8 cellular contexts compared by ENCODE assay signal in genomic region chr4:7761720-7762119, GRCh38.
DNase-seq lines count a peak whose midpoint lies in the region; ATAC-seq and TF ChIP-seq lines count a peak whose summit lies in the region.

No MANE protein-coding gene starts in this region.

- POLR2A ChIA-PET in WTC11 (lab: Charles Lee) = no interaction called here

- TF ChIP-seq RAD21 in Ishikawa (IDR thresholded peaks at IDR 0.05; ENCODE audit: low read depth) = peak; percentile 61

- TF ChIP-seq EP300 in Ishikawa (IDR thresholded peaks at IDR 0.05; ENCODE audit: borderline replicate concordance) = no peak

- no peaks in the 10 kb centered on the region for H3K4me1 Mint-ChIP-seq in WTC11
- H3K4me1 Mint-ChIP-seq in central memory CD8-positive, alpha-beta T cell = peaks cover 18% of the 10 kb centered on the region

- H3K27ac Mint-ChIP-seq in WTC11 = no peak overlapping the region
- H3K27ac Mint-ChIP-seq in central memory CD8-positive, alpha-beta T cell (ENCODE audit: low read depth) = peak overlapping the region; percentile 81

- H3K4me3 Mint-ChIP-seq in WTC11 = no peak overlapping the region
- H3K4me3 Mint-ChIP-seq in central memory CD8-positive, alpha-beta T cell = no peak overlapping the region

- CTCF ChIA-PET in WTC11 (lab: Charles Lee) = interaction anchor here (0.6 to 3.2 kb wide), 49 partner anchors 9 to 642 kb away, joined by 3 to 78 read pairs (median 3); partner anchors contain the start of gene ABLIM2

- DNase-seq in AML-193 (lab: John Stamatoyannopoulos, UW) (peak; percentile 19 to 62), WTC11 (ENCODE audit: low spot score) (peak; percentile 80), left lobe of liver (ENCODE audit: low spot score) (peak; percentile 54)
- DNase-seq in central memory CD8-positive, alpha-beta T cell (ENCODE audit: low spot score in 2 of 2) = peak; percentile 22 to 31
- peak; percentile 32 to 41 (median 34) for DNase-seq in stimulated activated CD4-positive, alpha-beta T cell treated with anti-CD3 and anti-CD28 coated beads, TNF-alpha, amount 100 ng/mL, for 48 hours (ENCODE audit: low read depth in 3 of 3)

- H3K36me3 Mint-ChIP-seq in WTC11 = no peaks in the 10 kb centered on the region; the same call in 1 of the 2 replicates
- H3K36me3 Mint-ChIP-seq in central memory CD8-positive, alpha-beta T cell (ENCODE audit: insufficient read depth) = peaks cover 7% of the 10 kb centered on the region

- H3K27me3 Mint-ChIP-seq in WTC11 (ENCODE audit: low read depth) = no peaks in the 10 kb centered on the region
- no peaks in the 10 kb centered on the region for H3K27me3 Mint-ChIP-seq in central memory CD8-positive, alpha-beta T cell

- ATAC-seq in GM19328 (IDR thresholded peaks at IDR 0.05; ENCODE audit: unreplicated experiment) = peak; percentile 60
- peak; percentile 91 for ATAC-seq in WTC11
- ATAC-seq in central memory CD8-positive, alpha-beta T cell (replicated peaks; ENCODE audit: extremely low read depth, poor library complexity, severe bottlenecking) = no peak
- ATAC-seq in left lobe of liver = peak; percentile 91
- ATAC-seq in GM18870 (IDR thresholded peaks at IDR 0.05; ENCODE audit: unreplicated experiment) = no peak

- no peaks in the 10 kb centered on the region for H3K9me3 Mint-ChIP-seq in WTC11
- H3K9me3 Mint-ChIP-seq in central memory CD8-positive, alpha-beta T cell = no peaks in the 10 kb centered on the region

- TF ChIP-seq CTCF in WTC11 (IDR thresholded peaks at IDR 0.05) = peak; percentile 78

TF ChIP-seq in Ishikawa, 13 proteins besides CTCF, POLR2A, EP300 and RAD21:
- TF ChIP-seq CEBPB (IDR thresholded peaks at IDR 0.05) (no peak), YY1 (IDR thresholded peaks at IDR 0.05; ENCODE audit: low read depth) (no peak), ZBTB7A (IDR thresholded peaks at IDR 0.05; ENCODE audit: low read depth) (no peak), REST (IDR thresholded peaks at IDR 0.05; ENCODE audit: low read depth) (no peak), NFIC (IDR thresholded peaks at IDR 0.05) (no peak), CREB1 (IDR thresholded peaks at IDR 0.05; ENCODE audit: low read depth) (no peak), FOXM1 (IDR thresholded peaks at IDR 0.05; ENCODE audit: borderline replicate concordance, low read depth) (no peak), EGR1 (IDR thresholded peaks at IDR 0.05) (no peak), USF1 (IDR thresholded peaks at IDR 0.05) (no peak), MAX (IDR thresholded peaks at IDR 0.05) (no peak), TCF12 (IDR thresholded peaks at IDR 0.05; ENCODE audit: low read depth) (no peak), TEAD4 (IDR thresholded peaks at IDR 0.05) (no peak), TAF1 (IDR thresholded peaks at IDR 0.05; ENCODE audit: low read depth) (no peak)

TF ChIP-seq in WTC11, 78 proteins besides CTCF, POLR2A, EP300 and RAD21 (continues in another document):
- TF ChIP-seq ZBTB21 (CRISPR knock-in tag; IDR thresholded peaks at IDR 0.05; ENCODE audit: borderline replicate concordance) (no peak), ERG (CRISPR knock-in tag; IDR thresholded peaks at IDR 0.05) (no peak), OVOL2 (CRISPR knock-in tag; IDR thresholded peaks at IDR 0.05; ENCODE audit: borderline replicate concordance) (no peak), NR1H2 (CRISPR knock-in tag; IDR thresholded peaks at IDR 0.05) (no peak), ZNF512 (CRISPR knock-in tag; IDR thresholded peaks at IDR 0.05; ENCODE audit: borderline replicate concordance) (no peak), AR (CRISPR knock-in tag; IDR thresholded peaks at IDR 0.05) (no peak), E2F5 (CRISPR knock-in tag; IDR thresholded peaks at IDR 0.05) (no peak), FOXP1 (CRISPR knock-in tag; IDR thresholded peaks at IDR 0.05; ENCODE audit: borderline replicate concordance) (no peak), ATF6 (CRISPR knock-in tag; IDR thresholded peaks at IDR 0.05) (no peak)

Comparison
In these comparisons a context has a peak if more than half of its experiments do, and no peak if none do; other contexts are left out.
1. DNase-seq: peak in every context shown above with its lines; median percentile 80 in WTC11; 54 in left lobe of liver; 40 in AML-193; 34 in stimulated activated CD4-positive, alpha-beta T cell treated with anti-CD3 and anti-CD28 coated beads, TNF-alpha, amount 100 ng/mL, for 48 hours; 26 in central memory CD8-positive, alpha-beta T cell.
2. ATAC-seq: peak in GM19328 (single experiment), WTC11 (single experiment) and left lobe of liver (single experiment); none in central memory CD8-positive, alpha-beta T cell (single experiment) and GM18870 (single experiment).